In the genomic region with DNA sequence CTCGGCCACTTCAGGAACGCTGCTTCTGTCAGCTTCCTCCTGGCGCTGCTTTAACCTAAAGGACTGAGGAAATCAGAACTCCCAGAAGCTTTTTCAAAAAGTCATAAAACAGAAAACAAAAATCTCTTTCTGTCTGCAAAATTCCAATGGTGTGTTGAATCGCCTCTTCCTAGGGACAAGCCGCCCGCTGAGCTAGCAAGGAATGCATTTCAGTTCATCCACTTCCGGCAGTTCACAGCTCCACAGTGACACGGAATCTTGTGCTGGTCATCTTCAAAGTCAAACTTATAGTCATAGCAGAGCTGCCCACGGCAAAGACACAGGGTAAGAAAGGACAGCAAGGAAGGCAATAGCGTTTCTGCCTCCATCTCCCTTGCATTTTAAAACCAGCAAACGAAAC, we compare ENCODE assay signal across 11 cellular contexts.
A peak's percentile ranks its signal among the peaks of the same experiment; 100 is the strongest.
DNase-seq lines count a peak whose midpoint lies in the region; ATAC-seq and TF ChIP-seq lines count a peak whose summit lies in the region.
"Had no signal": no experiment of that assay in that cellular context is flagged by ENCODE, and none has a peak within 500 bp of the region (broad histone marks: within the 10 kb centered on the region; RNA-seq: fewer than 3 reads in every experiment).

No MANE protein-coding gene starts in this region.

- no peaks in the 10 kb centered on the region for H3K4me1 Mint-ChIP-seq in T-helper 17 cell

- no peak overlapping the region for H2BK12ac ChIP-seq in neuronal stem cell (ENCODE audit: low read length)

- peaks cover 16 to 81% of the 10 kb centered on the region in 2 donors for H3K36me3 ChIP-seq in neuronal stem cell (replicated peaks in 1 of 2; ENCODE audit: control insufficient read depth in 2 of 2, insufficient read depth in 2 of 2, low read length in 2 of 2)

- ATAC-seq in T-helper 17 cell (no peak), GM19397 (IDR thresholded peaks at IDR 0.05; ENCODE audit: unreplicated experiment) (no peak), HG02973 (IDR thresholded peaks at IDR 0.05; ENCODE audit: unreplicated experiment) (no peak)

- H3K27me3 ChIP-seq in neuronal stem cell (ENCODE audit: control insufficient read depth in 3 of 3, insufficient read depth in 3 of 3, low read depth in 1 of 3, low read length in 3 of 3): no peaks in the 10 kb centered on the region
- H3K27me3 ChIP-seq: adrenal gland; BLaER1 treated with 17β-estradiol and CSF1 and Interleukin-3, amounts not matched to agents 10 nM and 100 nM had no signal

- H3K4me2 ChIP-seq in neuronal stem cell (ENCODE audit: insufficient read depth, low read length, poor library complexity, severe bottlenecking): no peak overlapping the region
- H3K4me2 ChIP-seq: BLaER1 treated with 17β-estradiol and CSF1 and Interleukin-3, amounts not matched to agents 10 nM and 100 nM had no signal

- no peaks in the 10 kb centered on the region for H3K27me3 Mint-ChIP-seq in T-helper 17 cell

- no peak overlapping the region for H3K4me3 ChIP-seq in AG10803 (ENCODE audit: low read length)
- peak overlapping the region in 1 of 2 donors; percentile 10 for H3K4me3 ChIP-seq in neuronal stem cell (ENCODE audit: low read length in 2 of 2)
- H3K4me3 ChIP-seq: adrenal gland; BLaER1 treated with 17β-estradiol and CSF1 and Interleukin-3, amounts not matched to agents 10 nM and 100 nM had no signal

- no peak overlapping the region for H2AK5ac ChIP-seq in neuronal stem cell (ENCODE audit: low read depth, low read length)

- peak overlapping the region; percentile 39 for H3K27ac ChIP-seq in neuronal stem cell (replicated peaks; ENCODE audit: low read length)
- H3K27ac ChIP-seq: BLaER1 treated with 17β-estradiol and CSF1 and Interleukin-3, amounts not matched to agents 10 nM and 100 nM had no signal

- WGBS in neuronal stem cell (ENCODE audit: extremely low coverage in 2 of 2, insufficient read length in 2 of 2, insufficient replicate concordance in 1 of 2), 2 donors: no CpG with 5 or more reads among the region's 11 CpGs

- H3K18ac ChIP-seq in neuronal stem cell (ENCODE audit: low read length): no peak overlapping the region

- H4K8ac ChIP-seq in neuronal stem cell (ENCODE audit: low read depth, low read length): no peak overlapping the region

- H3K36me3 Mint-ChIP-seq in T-helper 17 cell (ENCODE audit: low read depth): peaks cover 4% of the 10 kb centered on the region

- no peak overlapping the region for H2BK120ac ChIP-seq in neuronal stem cell (ENCODE audit: low read depth, low read length)

- H2AFZ ChIP-seq in neuronal stem cell (ENCODE audit: low read length): peak overlapping the region; percentile 27

- H3K4me3 Mint-ChIP-seq in T-helper 17 cell: no peak overlapping the region

- H3K4me1 ChIP-seq in neuronal stem cell (ENCODE audit: control insufficient read depth in 2 of 2, insufficient read depth in 1 of 2, low read depth in 1 of 2, low read length in 2 of 2): peaks cover 3 to 5% of the 10 kb centered on the region in 2 donors
- H3K4me1 ChIP-seq: adrenal gland; BLaER1 treated with 17β-estradiol and CSF1 and Interleukin-3, amounts not matched to agents 10 nM and 100 nM had no signal

- H3K27ac Mint-ChIP-seq in T-helper 17 cell: peak overlapping the region; percentile 79

- H3K23ac ChIP-seq in neuronal stem cell (ENCODE audit: low read depth, low read length, poor library complexity): no peak overlapping the region

- H3K4ac ChIP-seq in neuronal stem cell (ENCODE audit: low read length): no peak overlapping the region

- no peak overlapping the region for H3K9ac ChIP-seq in neuronal stem cell (ENCODE audit: low read depth, low read length, poor library complexity)
- H3K9ac ChIP-seq: BLaER1 treated with 17β-estradiol and CSF1 and Interleukin-3, amounts not matched to agents 10 nM and 100 nM had no signal

- H4K91ac ChIP-seq in neuronal stem cell (ENCODE audit: low read depth, low read length, poor library complexity): no peak overlapping the region

- DNase-seq in AG10803 (ENCODE audit: low read depth) (peak; percentile 41), T-helper 17 cell (no peak), foreskin melanocyte (peak; percentile 94), neuronal stem cell (ENCODE audit: low spot score) (no peak), NAMALWA (ENCODE audit: low spot score) (no peak)
- no peak for DNase-seq in activated CD4-positive, CD25-positive, alpha-beta regulatory T cell (lab: John Stamatoyannopoulos, UW)
- DNase-seq: adrenal gland, nucleus accumbens had no signal

- H3K14ac ChIP-seq in neuronal stem cell (ENCODE audit: low read length): no peak overlapping the region

- H2BK5ac ChIP-seq in neuronal stem cell (ENCODE audit: low read length): no peak overlapping the region

- TF ChIP-seq CTCF in AG10803 (conservative IDR thresholded peaks at IDR 0.05; ENCODE audit: low read length): no peak

- H3K79me1 ChIP-seq in neuronal stem cell (ENCODE audit: low read depth, low read length): peaks cover 2% of the 10 kb centered on the region

- H3K9me3 ChIP-seq in T-helper 17 cell (ENCODE audit: control insufficient read depth, low read length, poor library complexity, severe bottlenecking): no peaks in the 10 kb centered on the region
- H3K9me3 ChIP-seq in neuronal stem cell (replicated peaks in 1 of 2; ENCODE audit: control insufficient read depth in 2 of 2, insufficient read depth in 1 of 2, low read depth in 1 of 2, low read length in 2 of 2): no peaks in the 10 kb centered on the region
- H3K9me3 ChIP-seq: adrenal gland; BLaER1 treated with 17β-estradiol and CSF1 and Interleukin-3, amounts not matched to agents 10 nM and 100 nM had no signal

- no peak overlapping the region for H2BK15ac ChIP-seq in neuronal stem cell (ENCODE audit: low read length)

Comparison
In these comparisons a context has a peak if more than half of its experiments do, and no peak if none do; other contexts are left out.
1. DNase-seq: peak in AG10803 (single experiment) and foreskin melanocyte (single experiment); none in T-helper 17 cell (0 of 3), neuronal stem cell (single experiment), activated CD4-positive, CD25-positive, alpha-beta regulatory T cell (0 of 4) and NAMALWA (single experiment).